Comparison of ENCODE assay signal across 10 cellular contexts in the genomic region with DNA sequence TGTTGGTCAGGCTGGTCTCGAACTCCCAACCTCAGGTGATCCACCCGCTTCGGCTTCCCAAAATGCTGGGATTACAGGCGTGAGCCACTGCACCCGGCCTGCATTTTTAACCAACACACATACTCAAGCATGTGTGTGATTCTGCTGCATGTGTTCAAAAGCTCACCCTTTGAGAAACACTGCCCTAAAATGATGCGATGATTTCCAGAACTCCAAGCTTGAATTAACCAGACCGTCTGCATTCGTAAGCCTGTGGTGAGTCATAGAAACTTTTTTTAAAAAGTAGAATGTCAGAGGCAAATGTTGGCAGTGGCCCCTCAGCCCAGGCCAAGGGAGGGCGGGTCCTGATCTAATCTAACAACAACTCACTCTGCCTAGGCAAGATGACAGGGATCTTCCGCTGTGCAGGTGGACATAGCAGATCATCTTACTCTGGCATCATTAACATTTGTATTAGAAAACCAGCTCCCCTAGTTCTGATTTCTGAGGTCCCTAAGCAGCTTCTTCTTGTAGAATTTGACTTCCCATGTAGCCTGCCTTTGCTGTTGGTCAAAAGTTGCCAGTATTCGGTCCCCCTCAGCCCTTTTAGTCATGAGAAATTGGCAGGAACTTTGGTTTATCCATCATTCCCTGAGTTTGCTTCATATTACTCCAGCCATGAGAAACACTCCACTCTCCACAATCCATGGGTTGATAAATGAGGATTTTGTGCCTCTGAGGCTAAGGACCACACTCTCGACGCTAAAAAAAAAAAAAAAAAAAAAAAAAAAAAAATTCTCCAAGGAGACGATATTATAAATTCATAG.
DNase-seq lines count a peak whose midpoint lies in the region; ATAC-seq and TF ChIP-seq lines count a peak whose summit lies in the region.
"Had no signal": no experiment of that assay in that cellular context is flagged by ENCODE, and none has a peak within 500 bp of the region (broad histone marks: within the 10 kb centered on the region; RNA-seq: fewer than 3 reads in every experiment).

No MANE protein-coding gene starts in this region.

- POLR2A ChIA-PET in AG04450 (lab: Yijun Ruan, JAX) = interaction anchor here (0.8 to 1.3 kb wide), 2 partner anchors 19 to 38 kb away, joined by 3 read pairs; no protein-coding TSS in a partner anchor

- H3K36me3 ChIP-seq in MG63 = peaks cover 3% of the 10 kb centered on the region; the same call in 1 of the 2 replicates

- DNase-seq in AG04450 (ENCODE audit: low read depth, low spot score) (no peak), MG63 (peak; percentile 90), epithelial cell of esophagus (ENCODE audit: low read depth) (peak; percentile 91), mesothelial cell of epicardium (ENCODE audit: low spot score in 2 of 2, unreplicated experiment in 2 of 2) (no peak), UCSD-AML1 (lab: John Stamatoyannopoulos, UW; ENCODE audit: unreplicated experiment) (no peak), NOMO-1 treated with dmso at 0.1 percent for 144 hours (lab: John Stamatoyannopoulos, UW; ENCODE audit: unreplicated experiment) (no peak)
- DNase-seq: activated T-cell treated with anti-CD3 and anti-CD28 coated beads, Interleukin-2, amount 50 U/mL, for 48 hours; COR-L47 had no signal

- no peaks in the 10 kb centered on the region; the same call in 1 of the 2 replicates for H3K9me3 ChIP-seq in AG04450 (ENCODE audit: control insufficient read depth, insufficient read depth, low read length)
- peaks cover 3% of the 10 kb centered on the region; the same call in 1 of the 2 replicates for H3K9me3 ChIP-seq in MG63

- ATAC-seq in HG03460 (IDR thresholded peaks at IDR 0.05; ENCODE audit: unreplicated experiment) (no peak), HG02588 (IDR thresholded peaks at IDR 0.05; ENCODE audit: unreplicated experiment) (no peak)

- peaks cover 3% of the 10 kb centered on the region for H3K9me3 Mint-ChIP-seq in mesothelial cell of epicardium

- peak overlapping the region; percentile 71 for H3K27ac ChIP-seq in AG04450 (ENCODE audit: low read depth, low read length)

- H3K27me3 ChIP-seq in AG04450 (ENCODE audit: control insufficient read depth, insufficient read depth, low read length) (no peaks in the 10 kb centered on the region), MG63 (no peaks in the 10 kb centered on the region)

- TF ChIP-seq CTCF in AG04450 (IDR thresholded peaks at IDR 0.05; ENCODE audit: low read depth, low read length) = no peak
- no peak for TF ChIP-seq CTCF in epithelial cell of esophagus (IDR thresholded peaks at IDR 0.05; ENCODE audit: insufficient read depth, low read depth, low read length, missing control alignments)
- TF ChIP-seq CTCF in mesothelial cell of epicardium (IDR thresholded peaks at IDR 0.05; ENCODE audit: unreplicated experiment) = no peak

- H3K36me3 Mint-ChIP-seq in mesothelial cell of epicardium = no peaks in the 10 kb centered on the region

- CTCF ChIA-PET in AG04450 (lab: Charles Lee) = interaction anchor here (0.6 kb wide), 1 partner anchor 191 kb away, joined by 7 read pairs; no protein-coding TSS in a partner anchor

- H3K27ac Mint-ChIP-seq in mesothelial cell of epicardium = peak overlapping the region; percentile 89

- H3K27me3 Mint-ChIP-seq in mesothelial cell of epicardium (ENCODE audit: low read depth) = no peaks in the 10 kb centered on the region

- peaks cover 21% of the 10 kb centered on the region for H3K4me1 Mint-ChIP-seq in mesothelial cell of epicardium

- H3K4me3 ChIP-seq in AG04450 (ENCODE audit: low read depth, low read length) = no peak overlapping the region
- no peak overlapping the region for H3K4me3 ChIP-seq in MG63
- no peak overlapping the region for H3K4me3 ChIP-seq in epithelial cell of esophagus (ENCODE audit: low read length)

- H3K4me3 Mint-ChIP-seq in mesothelial cell of epicardium = no peak overlapping the region

Comparison
In these comparisons a context has a peak if more than half of its experiments do, and no peak if none do; other contexts are left out.
1. DNase-seq: peak in MG63 (single experiment) and epithelial cell of esophagus (single experiment); none in AG04450 (single experiment), mesothelial cell of epicardium (0 of 2), UCSD-AML1 (single experiment) and NOMO-1 treated with dmso at 0.1 percent for 144 hours (single experiment).